24 cellular contexts compared by ENCODE assay signal in the genomic region with DNA sequence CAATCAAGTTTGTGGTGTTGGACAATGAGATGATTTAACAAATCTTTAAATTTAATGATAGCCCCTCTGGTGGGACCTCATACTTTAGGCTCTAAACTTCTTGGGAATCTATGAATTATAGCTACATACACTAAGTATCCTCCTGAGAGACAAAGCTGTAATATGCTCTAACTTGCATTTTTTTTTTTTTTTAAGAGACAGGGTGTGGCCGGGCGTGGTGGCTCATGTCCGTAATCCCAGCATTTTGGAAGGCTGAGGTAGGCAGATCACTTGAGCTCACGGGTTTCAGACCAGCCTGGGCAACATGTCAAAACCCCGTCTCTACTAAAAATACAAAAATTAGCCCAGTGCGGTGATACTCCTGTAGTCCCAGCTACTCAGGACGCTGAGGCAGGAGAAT.
"Had no signal": no experiment of that assay in that cellular context is flagged by ENCODE, and none has a peak within 500 bp of the region (broad histone marks: within the 10 kb centered on the region; RNA-seq: fewer than 3 reads in every experiment).

No MANE protein-coding gene starts in this region.

- H3K4me1 ChIP-seq: parathyroid adenoma, psoas muscle, right lobe of liver, sigmoid colon, stomach, thyroid gland, tibial nerve, upper lobe of left lung, vagina had no signal

- ATAC-seq: psoas muscle; right cardiac atrium; right lobe of liver; stimulated activated effector memory CD8-positive, alpha-beta T cell treated with anti-CD3 and anti-CD28 coated beads, Interleukin-12 subunit alpha, Interleukin-12 subunit beta, amount 100 ng/mL, for 72 hours; stimulated activated naive B cell treated with anti-CD40 and anti-IgM and Interleukin-4, amounts not matched to agents 10 μg/mL and 1 μg/mL and 100 μg/mL, for 72 hours had no signal

- DNase-seq: occipital lobe; ovary; posterior cingulate gyrus; psoas muscle; right cardiac atrium; right lobe of liver; sigmoid colon; small intestine; stimulated activated CD4-positive, alpha-beta T cell treated with anti-CD3 and anti-CD28 coated beads, Interleukin-15, amount 100 ng/mL, for 24 hours; stimulated activated CD4-positive, alpha-beta T cell treated with anti-CD3 and anti-CD28 coated beads, Interleukin-2, amount 100 ng/mL, for 24 hours; stimulated activated CD4-positive, alpha-beta T cell treated with anti-CD3 and anti-CD28 coated beads, Interleukin-2, amount 100 ng/mL, for 48 hours; stimulated activated CD4-positive, alpha-beta T cell treated with anti-CD3 and anti-CD28 coated beads, Interleukin-4, amount 100 ng/mL, for 24 hours; stimulated activated naive B cell treated with anti-CD40 and anti-IgM and Interleukin-4, amounts not matched to agents 10 μg/mL and 1 μg/mL and 100 μg/mL, for 72 hours; stimulated activated naive CD4-positive, alpha-beta T cell treated with Interleukin-2 at 50 U/mL for 16 hours; stomach; thyroid gland; trophoblast cell; upper lobe of left lung had no signal

- H3K27me3 ChIP-seq: neural progenitor cell, ovary, right lobe of liver, sigmoid colon, stomach, thyroid gland, tibial nerve, upper lobe of left lung, vagina had no signal

- H3K4me3 ChIP-seq: neural progenitor cell, ovary, psoas muscle, right lobe of liver, sigmoid colon, stomach, thoracic aorta, thyroid gland, tibial nerve, upper lobe of left lung, vagina had no signal

- H3K36me3 ChIP-seq: neural progenitor cell, ovary, right lobe of liver, sigmoid colon, thoracic aorta, thyroid gland, tibial nerve, upper lobe of left lung, vagina had no signal

- H3K27ac ChIP-seq: neural progenitor cell, ovary, parathyroid adenoma, psoas muscle, right lobe of liver, sigmoid colon, stomach, thoracic aorta, thyroid gland, tibial nerve, upper lobe of left lung, vagina had no signal

- H3K9me3 ChIP-seq: ovary, psoas muscle, right lobe of liver, sigmoid colon, stomach, thoracic aorta, thyroid gland, tibial nerve, upper lobe of left lung, vagina had no signal
